ENCODE assay signal across 1 cellular context in the genomic region with DNA sequence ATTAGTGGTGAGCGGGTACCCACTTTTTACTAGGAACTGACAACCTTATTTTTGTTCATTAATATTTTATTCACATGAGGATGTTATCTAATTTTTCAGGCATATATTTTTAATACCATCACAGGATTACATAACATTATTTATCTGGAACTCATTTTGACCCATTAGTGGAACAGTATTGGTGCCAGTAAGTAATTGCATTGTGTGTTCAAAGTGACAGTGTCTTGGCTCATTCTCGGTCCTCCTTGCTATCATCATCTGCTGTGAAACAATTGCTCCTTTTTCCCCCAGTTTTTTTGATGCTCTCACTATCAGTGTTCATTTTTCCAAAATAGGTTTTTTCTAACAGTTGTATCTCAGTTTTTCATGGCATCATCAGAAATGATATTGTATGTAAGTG.
TF ChIP-seq lines count a peak whose summit lies in the region.

No MANE protein-coding gene starts in this region.

TF ChIP-seq in K562, 482 proteins besides CTCF, POLR2A, EP300 and RAD21:
- no peak for TF ChIP-seq MED1 (CRISPR knock-in tag; IDR thresholded peaks at IDR 0.05; ENCODE audit: borderline replicate concordance)
- TF ChIP-seq KDM5B (IDR thresholded peaks at IDR 0.05; ENCODE audit: insufficient replicate concordance, low read depth, low read length): no peak
- TF ChIP-seq NFXL1 (CRISPR knock-in tag; IDR thresholded peaks at IDR 0.05): no peak
- TF ChIP-seq, protein P1, sequence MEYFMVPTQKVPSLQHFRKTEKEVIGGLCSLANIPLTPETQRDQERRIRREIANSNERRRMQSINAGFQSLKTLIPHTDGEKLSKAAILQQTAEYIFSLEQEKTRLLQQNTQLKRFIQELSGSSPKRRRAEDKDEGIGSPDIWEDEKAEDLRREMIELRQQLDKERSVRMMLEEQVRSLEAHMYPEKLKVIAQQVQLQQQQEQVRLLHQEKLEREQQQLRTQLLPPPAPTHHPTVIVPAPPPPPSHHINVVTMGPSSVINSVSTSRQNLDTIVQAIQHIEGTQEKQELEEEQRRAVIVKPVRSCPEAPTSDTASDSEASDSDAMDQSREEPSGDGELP (CRISPR knock-in tag; IDR thresholded peaks at IDR 0.05; ENCODE audit: borderline replicate concordance): no peak
- no peak for TF ChIP-seq SMARCE1 (IDR thresholded peaks at IDR 0.05)
